Comparison of ENCODE assay signal across 8 cellular contexts in genomic region chr2:26764078-26764887, GRCh38. TPM values are rescaled to one million over a fixed set of nuclear protein-coding genes. Genes with fewer than 3 reads are reported as not detected.
DNase-seq lines count a peak whose midpoint lies in the region; ATAC-seq, FAIRE-seq and TF ChIP-seq lines count a peak whose summit lies in the region.

SLC35F6 (plus strand) TSS chr2:26764284; CDS start chr2:26764350, 66 bp downstream.

- ATAC-seq in GM21423 (IDR thresholded peaks at IDR 0.05; ENCODE audit: unreplicated experiment) = peak; percentile 74

- DNase-seq in D721Med (ENCODE audit: insufficient read length, low spot score) (peak; percentile 91), RPMI7951 (ENCODE audit: low read depth) (peak; percentile 79), activated gamma-delta T cell (lab: John Stamatoyannopoulos, UW) (peak; percentile 77), fibroblast of the conjunctiva (ENCODE audit: low read depth) (peak; percentile 56), nephron progenitor cell (peak; percentile 86)

- H3K9me3 Mint-ChIP-seq in IgD-negative memory B cell (no peaks in the 10 kb centered on the region), nephron progenitor cell (no peaks in the 10 kb centered on the region)
- no peaks in the 10 kb centered on the region for H3K9me3 Mint-ChIP-seq in stimulated activated naive CD8-positive, alpha-beta T cell treated with anti-CD3 and anti-CD28 coated beads, Interleukin-15, Interleukin-2, amounts not matched to agents 100 ng/mL and 50 ng/mL, for 24 hours

- H3K4me1 Mint-ChIP-seq in IgD-negative memory B cell = peaks cover 7 to 21% (median 9%) of the 10 kb centered on the region in 3 donors
- H3K4me1 Mint-ChIP-seq in nephron progenitor cell = peaks cover 43% of the 10 kb centered on the region
- peaks cover 49% of the 10 kb centered on the region for H3K4me1 Mint-ChIP-seq in stimulated activated naive CD8-positive, alpha-beta T cell treated with anti-CD3 and anti-CD28 coated beads, Interleukin-15, Interleukin-2, amounts not matched to agents 100 ng/mL and 50 ng/mL, for 24 hours (ENCODE audit: low read depth)

- H3K27me3 Mint-ChIP-seq in IgD-negative memory B cell (no peaks in the 10 kb centered on the region), nephron progenitor cell (ENCODE audit: low read depth, poor library complexity) (no peaks in the 10 kb centered on the region)
- peaks cover 4% of the 10 kb centered on the region for H3K27me3 Mint-ChIP-seq in stimulated activated naive CD8-positive, alpha-beta T cell treated with anti-CD3 and anti-CD28 coated beads, Interleukin-15, Interleukin-2, amounts not matched to agents 100 ng/mL and 50 ng/mL, for 24 hours

- FAIRE-seq in D721Med (lab: Jason Lieb, UNC) = no peak

- H3K36me3 Mint-ChIP-seq in IgD-negative memory B cell (peaks cover 2% of the 10 kb centered on the region), nephron progenitor cell (ENCODE audit: low read depth) (no peaks in the 10 kb centered on the region)
- no peaks in the 10 kb centered on the region for H3K36me3 Mint-ChIP-seq in stimulated activated naive CD8-positive, alpha-beta T cell treated with anti-CD3 and anti-CD28 coated beads, Interleukin-15, Interleukin-2, amounts not matched to agents 100 ng/mL and 50 ng/mL, for 24 hours (ENCODE audit: low read depth)

- H3K27ac Mint-ChIP-seq in IgD-negative memory B cell (peak within 1 kb of the TSS; percentile 30 to 87 (median 87)), nephron progenitor cell (peak within 1 kb of the TSS; percentile 74)
- peak within 1 kb of the TSS; percentile 90 for H3K27ac Mint-ChIP-seq in stimulated activated naive CD8-positive, alpha-beta T cell treated with anti-CD3 and anti-CD28 coated beads, Interleukin-15, Interleukin-2, amounts not matched to agents 100 ng/mL and 50 ng/mL, for 24 hours

- H3K4me3 Mint-ChIP-seq in IgD-negative memory B cell (peak within 1 kb of the TSS; percentile 89 to 95 (median 94)), nephron progenitor cell (peak within 1 kb of the TSS; percentile 88)
- H3K4me3 Mint-ChIP-seq in stimulated activated naive CD8-positive, alpha-beta T cell treated with anti-CD3 and anti-CD28 coated beads, Interleukin-15, Interleukin-2, amounts not matched to agents 100 ng/mL and 50 ng/mL, for 24 hours = peak within 1 kb of the TSS; percentile 91

- no peak for TF ChIP-seq CTCF in D721Med (IDR thresholded peaks at IDR 0.05; ENCODE audit: insufficient read depth, missing control alignments)
- no peak for TF ChIP-seq CTCF in nephron progenitor cell (IDR thresholded peaks at IDR 0.05)

RNA-seq across cellular contexts. Expression of gene SLC35F6, which starts in this region (rescaled TPM):
- 5.3 TPM for polyA plus RNA-seq in IgD-negative memory B cell
- total RNA-seq in RPMI7951 (2014; rRNA removed; shearing (Covaris generic)) = 25.6 and 28.5 TPM in 2 replicates

Comparison
In these comparisons a context has a peak if more than half of its experiments do, and no peak if none do; other contexts are left out.
1. Peak in every context shown above with its lines: DNase-seq and ATAC-seq.